In the genomic region with DNA sequence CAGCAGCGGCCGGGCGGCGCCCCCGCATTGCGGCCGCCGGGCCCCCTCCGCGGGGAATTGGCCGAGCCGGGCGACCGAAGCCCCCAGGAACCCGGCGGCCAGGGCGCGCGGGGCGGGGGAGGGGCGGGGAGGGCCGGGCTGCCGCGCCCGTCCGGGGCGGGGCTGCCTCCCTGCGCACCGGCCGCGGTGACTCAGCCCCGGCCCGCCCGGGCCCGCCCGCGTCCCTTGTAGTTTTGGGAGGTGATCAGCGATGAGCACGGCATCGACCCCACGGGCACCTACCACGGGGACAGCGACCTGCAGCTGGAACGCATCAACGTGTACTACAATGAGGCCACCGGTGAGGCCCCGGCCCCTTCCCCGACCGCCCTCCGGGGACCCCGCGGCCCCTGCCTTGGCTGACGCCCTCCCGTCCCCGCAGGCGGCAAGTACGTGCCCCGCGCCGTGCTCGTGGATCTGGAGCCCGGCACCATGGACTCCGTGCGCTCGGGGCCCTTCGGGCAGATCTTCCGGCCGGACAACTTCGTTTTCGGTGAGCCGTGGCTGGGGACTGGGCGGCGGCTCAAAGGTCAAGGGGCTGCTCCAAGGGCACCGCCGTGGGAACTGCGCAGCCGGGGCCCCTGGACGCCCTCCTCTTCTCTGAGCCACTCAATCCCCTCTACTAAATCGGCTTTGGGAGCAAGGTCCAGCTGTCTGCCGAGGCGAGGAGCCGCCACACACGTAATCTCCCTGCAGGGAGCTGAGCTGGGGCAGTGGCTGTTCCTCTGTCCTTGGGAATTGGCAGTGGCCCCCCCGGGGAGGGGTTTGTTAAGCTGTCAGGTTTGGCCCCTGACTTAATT, we compare ENCODE assay signal across 8 cellular contexts. TPM values are rescaled to one million over a fixed set of nuclear protein-coding genes. Genes with fewer than 3 reads are reported as not detected.
DNase-seq lines count a peak whose midpoint lies in the region; ATAC-seq and TF ChIP-seq lines count a peak whose summit lies in the region.

No MANE protein-coding gene starts in this region.

- H3K27ac ChIP-seq in BLaER1 (peak overlapping the region; percentile 90), tibial artery (peak overlapping the region; percentile 90 to 91)

- H3K9me3 Mint-ChIP-seq in activated T-helper 17 cell treated with anti-CD3 and anti-CD28 coated beads, Interleukin-2, amount 50 U/mL, for 72 hours: no peaks in the 10 kb centered on the region
- no peaks in the 10 kb centered on the region for H3K9me3 Mint-ChIP-seq in osteocyte (ENCODE audit: unreplicated experiment)

- H3K4me1 Mint-ChIP-seq in activated T-helper 17 cell treated with anti-CD3 and anti-CD28 coated beads, Interleukin-2, amount 50 U/mL, for 72 hours: peaks cover 5% of the 10 kb centered on the region
- H3K4me1 Mint-ChIP-seq in osteocyte (ENCODE audit: unreplicated experiment): peaks cover 31% of the 10 kb centered on the region

- peak overlapping the region; percentile 96 for H3K9ac ChIP-seq in BLaER1

- H3K36me3 ChIP-seq in BLaER1 (peaks cover 28% of the 10 kb centered on the region), tibial artery (peaks cover 8 to 23% (median 21%) of the 10 kb centered on the region in 3 donors)

- peaks cover 34% of the 10 kb centered on the region for H3K36me3 Mint-ChIP-seq in activated T-helper 17 cell treated with anti-CD3 and anti-CD28 coated beads, Interleukin-2, amount 50 U/mL, for 72 hours (ENCODE audit: low read depth)
- peaks cover 9% of the 10 kb centered on the region for H3K36me3 Mint-ChIP-seq in osteocyte (ENCODE audit: unreplicated experiment)

- H3K27ac Mint-ChIP-seq in activated T-helper 17 cell treated with anti-CD3 and anti-CD28 coated beads, Interleukin-2, amount 50 U/mL, for 72 hours: peak overlapping the region; percentile 96
- H3K27ac Mint-ChIP-seq in osteocyte (ENCODE audit: unreplicated experiment): peak overlapping the region; percentile 57

- H3K4me3 ChIP-seq in BLaER1 (peak overlapping the region; percentile 96), tibial artery (peak overlapping the region; percentile 77 to 82)

- peak overlapping the region; percentile 82 for H3K4me3 Mint-ChIP-seq in activated T-helper 17 cell treated with anti-CD3 and anti-CD28 coated beads, Interleukin-2, amount 50 U/mL, for 72 hours
- peak overlapping the region; percentile 76 for H3K4me3 Mint-ChIP-seq in osteocyte (ENCODE audit: unreplicated experiment)

- DNase-seq in NCI-H82 treated with DMSO at 0.1 percent for 48 hours (lab: John Stamatoyannopoulos, UW; ENCODE audit: unreplicated experiment) (peak; percentile 64), fibroblast of the conjunctiva (ENCODE audit: low read depth) (peak; percentile 12), osteocyte (ENCODE audit: extremely low spot score, unreplicated experiment) (no peak), tibial artery (peak; percentile 61 to 85)

- H3K27me3 ChIP-seq in BLaER1 (no peaks in the 10 kb centered on the region), tibial artery (no peaks in the 10 kb centered on the region)

- intact Hi-C loops in tibial artery (cut with DNase I; ENCODE audit: low total_unique reads): no loop called here

- H4K20me1 ChIP-seq in BLaER1: peaks cover 47% of the 10 kb centered on the region

- peak overlapping the region; percentile 99 for H3K4me2 ChIP-seq in BLaER1

- H3K9me3 ChIP-seq in BLaER1: no peaks in the 10 kb centered on the region
- no peaks in the 10 kb centered on the region for H3K9me3 ChIP-seq in tibial artery

- H3K4me1 ChIP-seq in BLaER1 (peaks cover 81% of the 10 kb centered on the region), tibial artery (peaks cover 0 to 49% (median 27%) of the 10 kb centered on the region in 4 donors)

- no peak for TF ChIP-seq CTCF in osteocyte (IDR thresholded peaks at IDR 0.05)
- TF ChIP-seq CTCF in tibial artery (IDR thresholded peaks at IDR 0.05): no peak

- H3K27me3 Mint-ChIP-seq in activated T-helper 17 cell treated with anti-CD3 and anti-CD28 coated beads, Interleukin-2, amount 50 U/mL, for 72 hours: no peaks in the 10 kb centered on the region
- H3K27me3 Mint-ChIP-seq in osteocyte (ENCODE audit: unreplicated experiment): no peaks in the 10 kb centered on the region

- ATAC-seq in GM21786 (IDR thresholded peaks at IDR 0.05; ENCODE audit: unreplicated experiment): peak; percentile 2
- peak; percentile 51 for ATAC-seq in activated T-helper 17 cell treated with anti-CD3 and anti-CD28 coated beads, Interleukin-2, amount 50 U/mL, for 72 hours (replicated peaks)
- ATAC-seq in GM21528 (IDR thresholded peaks at IDR 0.05; ENCODE audit: low FRiP score, unreplicated experiment): no peak

RNA-seq across cellular contexts. Expression of a gene that starts 0.6 kb away (rescaled TPM):
- 100 to 1,000 TPM; 232 to 372 TPM for total RNA-seq in activated T-helper 17 cell treated with anti-CD3 and anti-CD28 coated beads, Interleukin-2, amount 50 U/mL, for 72 hours
- 132 and 136 TPM in 2 replicates for total RNA-seq in osteocyte

RNA-seq across cellular contexts. Expression of a gene that starts 9.4 kb away (rescaled TPM):
- not detected for total RNA-seq in activated T-helper 17 cell treated with anti-CD3 and anti-CD28 coated beads, Interleukin-2, amount 50 U/mL, for 72 hours
- total RNA-seq in osteocyte: 0.50 and 0.78 TPM in 2 replicates

RNA-seq across cellular contexts. Expression of a gene that starts 11.0 kb away (rescaled TPM):
- not detected for total RNA-seq in activated T-helper 17 cell treated with anti-CD3 and anti-CD28 coated beads, Interleukin-2, amount 50 U/mL, for 72 hours
- not detected in 2 replicates for total RNA-seq in osteocyte

RNA-seq across cellular contexts. Expression of a gene that starts 13.4 kb away (rescaled TPM):
- 10 to 100 TPM; 43.6 to 78.0 TPM for total RNA-seq in activated T-helper 17 cell treated with anti-CD3 and anti-CD28 coated beads, Interleukin-2, amount 50 U/mL, for 72 hours
- total RNA-seq in osteocyte: 54.1 and 57.6 TPM in 2 replicates

RNA-seq across cellular contexts. Expression of a gene that starts 14.4 kb away (rescaled TPM):
- under 1 TPM in 1 of 2 donors, not detected in 1; 0.17 TPM for total RNA-seq in activated T-helper 17 cell treated with anti-CD3 and anti-CD28 coated beads, Interleukin-2, amount 50 U/mL, for 72 hours
- not detected in 2 replicates for total RNA-seq in osteocyte
